ENCODE assay signal across 13 cellular contexts in the genomic region with DNA sequence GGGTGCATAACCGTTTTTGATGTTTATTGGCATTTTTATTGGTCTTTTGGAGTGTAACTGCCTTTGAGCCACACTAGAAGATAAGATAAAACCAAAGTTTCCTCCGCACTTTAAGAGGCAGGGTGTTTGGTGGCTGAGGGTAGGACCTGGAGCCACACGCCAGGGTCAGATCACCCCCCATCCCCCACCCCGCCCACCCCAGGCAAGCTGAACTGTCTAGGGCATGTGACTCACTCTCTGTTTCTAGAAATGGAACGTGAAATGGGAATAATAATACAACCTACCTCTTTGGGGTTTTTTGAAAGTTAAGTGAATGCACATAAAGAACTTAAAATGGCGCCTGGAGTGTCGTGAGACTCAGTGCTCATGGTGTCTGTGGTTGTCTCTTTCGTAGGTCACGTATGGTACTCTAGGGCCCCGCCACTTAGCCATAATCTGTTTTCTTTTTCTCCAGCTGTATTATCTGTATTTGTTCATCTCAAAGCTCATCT. TPM values are rescaled to one million over a fixed set of nuclear protein-coding genes. Genes with fewer than 3 reads are reported as not detected.
DNase-seq lines count a peak whose midpoint lies in the region; ATAC-seq, FAIRE-seq and TF ChIP-seq lines count a peak whose summit lies in the region.
"Had no signal": no experiment of that assay in that cellular context is flagged by ENCODE, and none has a peak within 500 bp of the region (broad histone marks: within the 10 kb centered on the region; RNA-seq: fewer than 3 reads in every experiment).

No MANE protein-coding gene starts in this region.

- H2BK120ac ChIP-seq in IMR-90 (ENCODE audit: low read depth, low read length): no peak overlapping the region

- H3K27ac ChIP-seq in IMR-90 (ENCODE audit: insufficient read depth, low read length) (no peak overlapping the region), K562 (ENCODE audit: extremely low read depth, low read depth, low read length) (peak overlapping the region; percentile 67; the same call in 2 of the 3 replicates), spleen (peak overlapping the region; percentile 6 to 100 (median 92)), upper lobe of right lung (no peak overlapping the region)
- H3K27ac ChIP-seq: pancreas, SJSA1 had no signal

- H4K5ac ChIP-seq in IMR-90 (ENCODE audit: low read depth, low read length): no peak overlapping the region

- H3K79me2 ChIP-seq in K562 (ENCODE audit: control insufficient read depth, insufficient read depth, low read length): peaks cover 96% of the 10 kb centered on the region

- H2AK9ac ChIP-seq in IMR-90 (replicated peaks; ENCODE audit: low read depth, low read length, poor library complexity): no peak overlapping the region

- no peaks in the 10 kb centered on the region for H3K9me3 Mint-ChIP-seq in activated B cell treated with CpG ODN at 0.5 μM for 24 hours

- dilution Hi-C loops in IMR-90 (cut with HindIII; ENCODE audit: low sequenced_read_pairs, unreplicated experiment): no loop called here

- TF ChIP-seq POLR2A in IMR-90 (IDR thresholded peaks at IDR 0.05; ENCODE audit: low read depth, low read length) (no peak), K562 (conservative IDR thresholded peaks at IDR 0.05) (no peak), spleen (IDR thresholded peaks at IDR 0.05) (no peak)

- H2AK5ac ChIP-seq in IMR-90 (ENCODE audit: low read depth, low read length): peak overlapping the region; percentile 58; the same call in 1 of the 2 replicates

- in situ Hi-C loops in IMR-90 (cut with MboI; ENCODE audit: low sequenced_read_pairs) (no loop called here), K562 (cut with MboI) (no loop called here)

- H4K20me1 ChIP-seq in IMR-90 (ENCODE audit: insufficient read depth, low read length) (peaks cover 80% of the 10 kb centered on the region), K562 (replicated peaks; ENCODE audit: control insufficient read depth, insufficient read depth, low read length) (peaks cover 8% of the 10 kb centered on the region; the same call in 1 of the 2 replicates)

- peaks cover 63% of the 10 kb centered on the region for H3K36me3 Mint-ChIP-seq in activated B cell treated with CpG ODN at 0.5 μM for 24 hours (ENCODE audit: low read depth)

- no peak for DNase-seq in IMR-90
- no peak for DNase-seq in activated B cell treated with CpG ODN at 0.5 μM for 24 hours
- DNase-seq in K562 (ENCODE audit: extremely low read depth in 1 of 4, low spot score in 3 of 4): peak in 3 of 4 experiments; percentile 16 to 40 (median 32)
- no peak for DNase-seq in spleen
- no peak for DNase-seq in upper lobe of right lung
- no peak for DNase-seq in NCI-H2227 (lab: John Stamatoyannopoulos, UW; ENCODE audit: unreplicated experiment)
- no peak for DNase-seq in H4 (ENCODE audit: low spot score)
- no peak for DNase-seq in NCI-H774 (lab: John Stamatoyannopoulos, UW)
- DNase-seq: DMS 273 treated with DMSO at 0.1 percent for 48 hours, NCI-H510A treated with DMSO at 0.1 percent for 48 hours, pancreas had no signal

- H2AFZ ChIP-seq in IMR-90 (replicated peaks; ENCODE audit: low read length, poor library complexity): no peak overlapping the region
- no peak overlapping the region for H2AFZ ChIP-seq in K562 (ENCODE audit: low read depth, low read length)

- peak overlapping the region; percentile 95 for H3K27ac Mint-ChIP-seq in activated B cell treated with CpG ODN at 0.5 μM for 24 hours

- H3K9ac ChIP-seq in IMR-90 (ENCODE audit: low read depth, low read length) (no peak overlapping the region), K562 (ENCODE audit: insufficient read depth in 1 of 2, low read depth in 2 of 2, low read length in 2 of 2) (peak overlapping the region; percentile 53 to 59; a peak in 2 of 4 replicates)

- H3K9me1 ChIP-seq in IMR-90 (ENCODE audit: insufficient read depth, low read length) (peaks cover 22% of the 10 kb centered on the region), K562 (ENCODE audit: control insufficient read depth, insufficient read depth, low read length) (peaks cover 8% of the 10 kb centered on the region)

- H4K8ac ChIP-seq in IMR-90 (ENCODE audit: low read depth in 2 of 2, low read length in 2 of 2): no peak overlapping the region

- no peak overlapping the region for H4K91ac ChIP-seq in IMR-90 (ENCODE audit: insufficient read depth, low read depth, low read length)

- H3K4me1 ChIP-seq in IMR-90 (ENCODE audit: control insufficient read depth, insufficient read depth, low read length) (peaks cover 7% of the 10 kb centered on the region), K562 (replicated peaks in 1 of 2; ENCODE audit: control insufficient read depth in 2 of 2, insufficient read depth in 2 of 2, low read length in 2 of 2) (peaks cover 3 to 44% of the 10 kb centered on the region in 2 experiments; a peak in 4 of 5 replicates), spleen (peaks cover 47 to 100% (median 92%) of the 10 kb centered on the region in 6 donors), upper lobe of right lung (peaks cover 22% of the 10 kb centered on the region)

- POLR2A ChIA-PET in IMR-90 (lab: Charles Lee; ENCODE audit: unreplicated experiment) (no interaction called here), activated B cell treated with CpG ODN at 0.5 μM for 24 hours (lab: Charles Lee) (interaction anchor here (0.5 to 5.2 kb wide), 2 partner anchors 8 to 289 kb away, joined by 4 to 97 read pairs; no protein-coding TSS in a partner anchor), K562 (lab: Yijun Ruan, JAX) (interaction anchor here (0.5 to 0.7 kb wide), 2 partner anchors 50 to 1016 kb away, joined by 3 to 4 read pairs; no protein-coding TSS in a partner anchor)

- H3K36me3 ChIP-seq in IMR-90 (ENCODE audit: control insufficient read depth, insufficient read depth, low read length) (peaks cover 8% of the 10 kb centered on the region; the same call in 1 of the 2 replicates), K562 (ENCODE audit: control insufficient read depth, insufficient read depth, low read length) (peaks cover 75% of the 10 kb centered on the region), spleen (peaks cover 0 to 52% (median 5%) of the 10 kb centered on the region in 6 donors), upper lobe of right lung (peaks cover 19% of the 10 kb centered on the region)
- H3K36me3 ChIP-seq: pancreas had no signal

- intact Hi-C loops in IMR-90 (cut with micrococcal nuclease) (no loop called here), activated B cell treated with CpG ODN at 0.5 μM for 24 hours (cut with micrococcal nuclease) (no loop called here), K562 (cut with micrococcal nuclease) (no loop called here), spleen (cut with DNase I; ENCODE audit: low total_unique reads) (no loop called here), upper lobe of right lung (cut with DNase I) (no loop called here)

- H3K56ac ChIP-seq in IMR-90 (ENCODE audit: extremely low read depth, insufficient read depth, low read length): no peak overlapping the region

- H3K9me3 ChIP-seq in IMR-90 (ENCODE audit: control insufficient read depth, insufficient read depth, low read length) (no peaks in the 10 kb centered on the region), K562 (replicated peaks; ENCODE audit: control insufficient read depth, insufficient read depth, low read depth, low read length) (no peaks in the 10 kb centered on the region), spleen (no peaks in the 10 kb centered on the region), upper lobe of right lung (no peaks in the 10 kb centered on the region)
- H3K9me3 ChIP-seq: pancreas, SJSA1 had no signal

- no peak overlapping the region for H3K4me3 ChIP-seq in IMR-90 (ENCODE audit: insufficient read depth, low read depth, low read length)
- H3K4me3 ChIP-seq in K562: no peak overlapping the region
- H3K4me3 ChIP-seq in spleen: peak overlapping the region in 1 of 8 donors; percentile 29
- H3K4me3 ChIP-seq in upper lobe of right lung: no peak overlapping the region
- H3K4me3 ChIP-seq: pancreas, SJSA1 had no signal

- H3K27me3 ChIP-seq in IMR-90 (ENCODE audit: control insufficient read depth, insufficient read depth, low read length) (no peaks in the 10 kb centered on the region), K562 (ENCODE audit: control insufficient read depth in 2 of 2, insufficient read depth in 2 of 2, low read length in 2 of 2) (no peaks in the 10 kb centered on the region), spleen (replicated peaks in 1 of 7) (no peaks in the 10 kb centered on the region), upper lobe of right lung (no peaks in the 10 kb centered on the region)
- H3K27me3 ChIP-seq: pancreas, SJSA1 had no signal

- H3K23ac ChIP-seq in IMR-90 (ENCODE audit: low read depth, low read length): 0 out of 2 replicates have a peak overlapping the region, but pooled peaks have one; percentile 45

- no peak for TF ChIP-seq RAD21 in IMR-90 (IDR thresholded peaks at IDR 0.05; ENCODE audit: low read length)
- no peak for TF ChIP-seq RAD21 in K562 (CRISPR knock-in tag; conservative IDR thresholded peaks at IDR 0.05 in 1 of 2, IDR thresholded peaks at IDR 0.05 in 1 of 2)

- no peak overlapping the region for H3K18ac ChIP-seq in IMR-90 (ENCODE audit: low read depth, low read length)

- H2BK5ac ChIP-seq in IMR-90 (ENCODE audit: low read depth, low read length, poor library complexity, severe bottlenecking): no peak overlapping the region

- CTCF ChIA-PET in IMR-90 (lab: Yijun Ruan, JAX) (interaction anchor here (1.2 to 1.5 kb wide), 2 partner anchors 44 to 47 kb away, joined by 3 to 4 read pairs; no protein-coding TSS in a partner anchor), activated B cell treated with CpG ODN at 0.5 μM for 24 hours (lab: Charles Lee) (no interaction called here), K562 (lab: Yijun Ruan, JAX; ENCODE audit: low intra/inter-chr PET ratio) (no interaction called here)

- H3K4ac ChIP-seq in IMR-90 (ENCODE audit: low read depth, low read length): no peak overlapping the region

- FAIRE-seq in K562 (lab: Jason Lieb, UNC): peak; percentile 6
- FAIRE-seq: frontal cortex, pancreas had no signal

- H2BK15ac ChIP-seq in IMR-90 (ENCODE audit: low read depth, low read length): no peak overlapping the region

- H3K4me2 ChIP-seq in IMR-90 (ENCODE audit: low read depth, low read length): no peak overlapping the region
- peak overlapping the region; percentile 50 for H3K4me2 ChIP-seq in K562 (ENCODE audit: insufficient read depth, low read length)

- no peak for ATAC-seq in IMR-90 (ENCODE audit: low read depth)
- ATAC-seq in activated B cell treated with CpG ODN at 0.5 μM for 24 hours (ENCODE audit: low read depth): no peak
- peak; percentile 53 for ATAC-seq in K562
- no peak for ATAC-seq in upper lobe of right lung
- ATAC-seq: pancreas had no signal

- H3K27me3 Mint-ChIP-seq in activated B cell treated with CpG ODN at 0.5 μM for 24 hours: no peaks in the 10 kb centered on the region

- no TSS peak for BruUV-seq in IMR-90 (replicated peaks; lab: Mats Ljungman, UMichigan)
- BruUV-seq in K562 (replicated peaks; lab: Mats Ljungman, UMichigan): no TSS peak

- no peak for TF ChIP-seq EP300 in K562 (IDR thresholded peaks at IDR 0.05; ENCODE audit: low read length)

- H2BK20ac ChIP-seq in IMR-90 (ENCODE audit: low read depth, low read length): no peak overlapping the region

- TF ChIP-seq CTCF in IMR-90 (conservative IDR thresholded peaks at IDR 0.05; ENCODE audit: low read depth, low read length) (no peak), activated B cell treated with CpG ODN at 0.5 μM for 24 hours (IDR thresholded peaks at IDR 0.05) (no peak), K562 (IDR thresholded peaks at IDR 0.05 in 2 of 3, conservative IDR thresholded peaks at IDR 0.05 in 1 of 3; ENCODE audit: insufficient read depth in 2 of 3, low read depth in 1 of 3, low read length in 3 of 3) (no peak), spleen (IDR thresholded peaks at IDR 0.05 in 8 of 11, conservative IDR thresholded peaks at IDR 0.05 in 3 of 11) (no peak), upper lobe of right lung (IDR thresholded peaks at IDR 0.05) (no peak)

- H3K4me1 Mint-ChIP-seq in activated B cell treated with CpG ODN at 0.5 μM for 24 hours: peaks cover 88% of the 10 kb centered on the region

- H3K4me3 Mint-ChIP-seq in activated B cell treated with CpG ODN at 0.5 μM for 24 hours: peak overlapping the region; percentile 4

- 100% methylated on average over 5 of the region's 10 CpGs; no CpG with 5 or more reads in 1 of the 2 experiments for WGBS in IMR-90 (ENCODE audit: extremely low coverage in 2 of 2, insufficient read length in 1 of 2), 2 experiments
- WGBS in K562 (ENCODE audit: insufficient coverage, low coverage, missing lambda C conversion rate): 13% methylated on average over 5 of the region's 10 CpGs
- 72 to 85% (median 77%) methylated on average over 10 of the region's 10 CpGs for WGBS in spleen, 5 donors

- H3K14ac ChIP-seq in IMR-90 (replicated peaks; ENCODE audit: low read depth, low read length): no peak overlapping the region

- H3K79me1 ChIP-seq in IMR-90 (ENCODE audit: low read depth in 1 of 2, low read length in 2 of 2): peaks cover 25 to 74% of the 10 kb centered on the region in 2 experiments; a peak in 3 of 4 replicates

RNA-seq across cellular contexts. Expression of a gene that starts 56.0 kb away (rescaled TPM):
- total RNA-seq in IMR-90 (2012; rRNA removed) (78.7 and 107 TPM in 2 replicates), activated B cell treated with CpG ODN at 0.5 μM for 24 hours (197 and 227 TPM in 2 replicates), K562 (2014; rRNA removed) (263 and 295 TPM in 2 replicates), K562 (2014; rRNA removed; fragmentation: Illumina TruSeq; extraction: Trizol) (395 and 448 TPM in 2 replicates), K562 (2015; rRNA removed; fragmentation: Illumina TruSeq; extraction: Trizol) (284 and 309 TPM in 2 replicates), K562 (2021) (395 and 398 TPM in 2 replicates), spleen (100 to 1,000 TPM; 193 to 322 (median 219) TPM), upper lobe of right lung (165 TPM)
- polyA plus RNA-seq in IMR-90 (2012; rRNA removed) (56.7 and 65.9 TPM in 2 replicates), K562 (2011; rRNA removed) (266 and 328 TPM in 2 replicates), K562 (2014; fragmentation: Illumina TruSeq; extraction: Trizol) (383 and 443 TPM in 2 replicates), K562 (2014; fragmentation: Nextera tagmentation; extraction: Ambion mirVana) (100 to 1,000 TPM; 517 to 617 TPM), K562 (2014; rRNA removed) (284 and 315 TPM in 2 replicates), spleen (10 to 100 TPM; 80.8 to 95.3 (median 84.4) TPM)
- polyA plus RNA-seq in IMR-90 (2012; cell fraction: cytosol; rRNA removed): 15.8 and 38.8 TPM in 2 replicates
- 29.0 and 68.7 TPM in 2 replicates for polyA plus RNA-seq in IMR-90 (2012; cell fraction: nucleus; rRNA removed; ENCODE audit: low replicate concordance)
- 275 and 554 TPM in 2 replicates for total RNA-seq in K562 (2011; cell fraction: chromatin; rRNA removed; ENCODE audit: low replicate concordance)
- total RNA-seq in K562 (2011; cell fraction: nucleolus; rRNA removed): 143 and 198 TPM in 2 replicates
- 367 and 537 TPM in 2 replicates for total RNA-seq in K562 (2011; cell fraction: nucleoplasm; rRNA removed)
- polyA plus RNA-seq in K562 (2011; cell fraction: cytosol; rRNA removed): 100 and 189 TPM in 2 replicates
- polyA plus RNA-seq in K562 (2011; cell fraction: nucleus; rRNA removed): 140 and 172 TPM in 2 replicates
- polyA plus RNA-seq in K562 (2012): 237 and 317 TPM in 2 replicates
- polyA minus RNA-seq in K562 (2011; rRNA and poly(A)+ RNA removed): 312 and 332 TPM in 2 replicates
- 118 and 128 TPM in 2 replicates for polyA minus RNA-seq in K562 (2011; cell fraction: cytosol; rRNA and poly(A)+ RNA removed)
- 87.6 and 141 TPM in 2 replicates for polyA minus RNA-seq in K562 (2011; cell fraction: nucleus; rRNA and poly(A)+ RNA removed)
- 70.7 and 101 TPM in 2 replicates for total RNA-seq in H4 (2014; rRNA removed; shearing (Covaris generic))

Comparison
In these comparisons a context has a peak if more than half of its experiments do, and no peak if none do; other contexts are left out.
1. DNase-seq: peak in K562 (3 of 4); none in IMR-90 (single experiment), activated B cell treated with CpG ODN at 0.5 μM for 24 hours (single experiment), spleen (single experiment), upper lobe of right lung (single experiment), NCI-H2227 (single experiment), H4 (single experiment) and NCI-H774 (single experiment).
2. H3K27ac ChIP-seq: peak in K562 (single experiment) and spleen (8 of 8); none in IMR-90 (single experiment) and upper lobe of right lung (single experiment).